ENCODE assay signal across 9 cellular contexts in the genomic region with DNA sequence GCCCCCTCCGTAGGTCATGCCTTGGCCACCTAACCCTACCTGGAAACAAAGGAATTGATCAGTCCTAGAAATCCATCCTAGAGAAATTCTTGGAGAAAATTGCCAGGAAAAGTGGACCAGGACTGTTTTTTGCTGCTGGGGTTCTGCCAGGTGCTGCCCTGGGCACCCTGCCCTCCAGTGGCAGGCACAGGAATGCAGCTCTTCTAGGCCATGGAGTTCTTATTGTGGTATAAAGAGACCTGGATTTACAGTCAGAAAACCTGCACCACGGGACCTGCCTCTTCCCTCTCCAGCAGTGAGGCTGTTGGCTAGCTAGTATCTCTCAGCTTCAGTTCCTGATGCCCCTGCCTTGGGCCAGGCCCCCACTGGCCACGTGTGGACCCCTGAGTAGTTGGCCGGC. TPM values are rescaled to one million over a fixed set of nuclear protein-coding genes. Genes with fewer than 3 reads are reported as not detected.
A peak's percentile ranks its signal among the peaks of the same experiment; 100 is the strongest.
DNase-seq lines count a peak whose midpoint lies in the region; ATAC-seq and TF ChIP-seq lines count a peak whose summit lies in the region.
"Had no signal": no experiment of that assay in that cellular context is flagged by ENCODE, and none has a peak within 500 bp of the region (broad histone marks: within the 10 kb centered on the region; RNA-seq: fewer than 3 reads in every experiment).

No MANE protein-coding gene starts in this region.

- H3K27ac ChIP-seq in osteoblast (ENCODE audit: low read depth, low read length): no peak overlapping the region

- TF ChIP-seq CTCF in Loucy (conservative IDR thresholded peaks at IDR 0.05; ENCODE audit: low read length) (peak; percentile 62), choroid plexus epithelial cell (conservative IDR thresholded peaks at IDR 0.05; ENCODE audit: low read depth, low read length) (peak; percentile 41), osteoblast (IDR thresholded peaks at IDR 0.05; ENCODE audit: extremely low read depth, low read depth, low read length) (peak; percentile 52)

- H2AFZ ChIP-seq in Loucy (ENCODE audit: low read length) (no peak overlapping the region), osteoblast (ENCODE audit: low read length) (no peak overlapping the region)

- H3K4me1 ChIP-seq in Loucy (ENCODE audit: insufficient read depth, low read length, poor library complexity, severe bottlenecking) (no peaks in the 10 kb centered on the region), osteoblast (ENCODE audit: insufficient read depth, low read length) (no peaks in the 10 kb centered on the region)

- no peaks in the 10 kb centered on the region for H3F3A ChIP-seq in Loucy (ENCODE audit: low read depth)

- no peak overlapping the region for H3K4me3 ChIP-seq in Loucy (ENCODE audit: low read length, poor library complexity, severe bottlenecking)
- no peak overlapping the region for H3K4me3 ChIP-seq in choroid plexus epithelial cell (ENCODE audit: low read depth, low read length)
- no peak overlapping the region for H3K4me3 ChIP-seq in osteoblast (ENCODE audit: insufficient read depth, low read length)

- DNase-seq in DMS 273 (lab: John Stamatoyannopoulos, UW; ENCODE audit: unreplicated experiment) (peak; percentile 64), DMS 273 treated with DMSO at 0.1 percent for 48 hours (lab: John Stamatoyannopoulos, UW) (no peak), choroid plexus epithelial cell (ENCODE audit: low read depth) (no peak), osteoblast (ENCODE audit: insufficient read length, low spot score, missing footprints) (peak; percentile 90), globus pallidus (ENCODE audit: low spot score) (no peak), NCI-H2081 treated with DMSO at 0.1 percent for 48 hours (lab: John Stamatoyannopoulos, UW) (no peak)
- DNase-seq: activated naive CD8-positive, alpha-beta T cell treated with anti-CD3 and anti-CD28 coated beads, Interleukin-2, amount 10 ng/mL, durations not matched to agents 7 days and 5 days had no signal

- no peaks in the 10 kb centered on the region for H3K27me3 ChIP-seq in Loucy (ENCODE audit: insufficient read depth, low read length, poor library complexity, severe bottlenecking)
- peaks cover 15% of the 10 kb centered on the region for H3K27me3 ChIP-seq in osteoblast (ENCODE audit: insufficient read depth, low read length)

- H3K9me3 ChIP-seq in Loucy (ENCODE audit: insufficient read depth, low read depth, low read length) (no peaks in the 10 kb centered on the region), osteoblast (ENCODE audit: low read depth, low read length) (no peaks in the 10 kb centered on the region)

- no peaks in the 10 kb centered on the region for H3K36me3 ChIP-seq in Loucy (ENCODE audit: insufficient read depth, low read length)
- H3K36me3 ChIP-seq in osteoblast (ENCODE audit: insufficient read depth, low read length): no peaks in the 10 kb centered on the region

- H4K20me1 ChIP-seq in Loucy (ENCODE audit: insufficient read depth, low read length, poor library complexity, severe bottlenecking) (no peaks in the 10 kb centered on the region), osteoblast (ENCODE audit: insufficient read depth, low read length) (no peaks in the 10 kb centered on the region)

- H3K9me2 ChIP-seq in Loucy (replicated peaks; ENCODE audit: low read depth, low read length): no peaks in the 10 kb centered on the region

- no peak for ATAC-seq in HG03095 (IDR thresholded peaks at IDR 0.05; ENCODE audit: unreplicated experiment)

- H3K4me2 ChIP-seq in Loucy (ENCODE audit: low read depth, low read length, poor library complexity, severe bottlenecking) (no peak overlapping the region), osteoblast (ENCODE audit: insufficient read depth, low read length) (no peak overlapping the region)

- no peak overlapping the region for H3K9ac ChIP-seq in Loucy (ENCODE audit: low read depth, low read length, poor library complexity, severe bottlenecking)

- H3K79me2 ChIP-seq in Loucy (ENCODE audit: insufficient read depth, low read length): no peaks in the 10 kb centered on the region
- H3K79me2 ChIP-seq in osteoblast (ENCODE audit: insufficient read depth, low read length): no peaks in the 10 kb centered on the region

RNA-seq across cellular contexts. Expression of a gene that starts 59.7 kb away (rescaled TPM):
- under 0.01 TPM in 1 of 2 replicates, not detected in the other for total RNA-seq in osteoblast
- total RNA-seq: activated naive CD8-positive, alpha-beta T cell treated with anti-CD3 and anti-CD28 coated beads, Interleukin-2, amount 10 ng/mL, durations not matched to agents 7 days and 5 days had no signal

Comparison
In these comparisons a context has a peak if more than half of its experiments do, and no peak if none do; other contexts are left out.
1. DNase-seq: peak in DMS 273 (single experiment) and osteoblast (single experiment); none in DMS 273 treated with DMSO at 0.1 percent for 48 hours (single experiment), choroid plexus epithelial cell (single experiment), globus pallidus (single experiment) and NCI-H2081 treated with DMSO at 0.1 percent for 48 hours (single experiment).
2. Peak in every context shown above with its lines, with median percentiles within 50 percentile points of each other: CTCF ChIP-seq.